ENCODE assay signal across 1 cellular context in the genomic region with DNA sequence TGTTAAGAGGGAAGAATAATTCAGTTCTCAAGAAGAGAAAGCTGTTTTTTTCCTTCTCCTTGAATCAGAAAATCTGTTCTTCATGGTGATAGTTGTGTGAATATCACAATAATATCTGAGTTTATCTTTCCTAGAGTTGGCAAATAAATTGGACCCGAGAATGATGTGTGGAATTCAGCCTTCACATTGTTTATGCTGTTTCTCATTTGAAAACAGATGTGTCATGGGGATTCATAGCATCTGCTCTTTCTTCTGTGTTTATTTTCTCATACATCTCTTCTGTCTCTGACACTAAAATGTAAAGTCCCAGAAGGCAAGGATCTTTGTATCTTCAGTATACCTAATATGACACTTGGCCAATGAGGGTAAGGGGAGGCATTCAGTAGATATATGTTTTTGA.
TF ChIP-seq lines count a peak whose summit lies in the region.

No MANE protein-coding gene starts in this region.

TF ChIP-seq in IMR-90, 13 proteins besides CTCF, POLR2A, EP300 and RAD21 (continued from another document):
- TF ChIP-seq RCOR1 (IDR thresholded peaks at IDR 0.05; ENCODE audit: insufficient replicate concordance, low read length) (no peak), RFX5 (IDR thresholded peaks at IDR 0.05; ENCODE audit: low read depth, low read length) (no peak), MAFK (IDR thresholded peaks at IDR 0.05; ENCODE audit: low read depth, low read length) (no peak), FOS (IDR thresholded peaks at IDR 0.05; ENCODE audit: low read depth, low read length) (no peak), MXI1 (IDR thresholded peaks at IDR 0.05; ENCODE audit: borderline replicate concordance, low read depth, low read length) (no peak), CEBPB (IDR thresholded peaks at IDR 0.05; ENCODE audit: low read depth, low read length) (no peak), MAZ (IDR thresholded peaks at IDR 0.05; ENCODE audit: borderline replicate concordance, low read depth, low read length) (no peak), BHLHE40 (IDR thresholded peaks at IDR 0.05; ENCODE audit: low read depth, low read length) (no peak)
